23 cellular contexts compared by ENCODE assay signal in the genomic region with DNA sequence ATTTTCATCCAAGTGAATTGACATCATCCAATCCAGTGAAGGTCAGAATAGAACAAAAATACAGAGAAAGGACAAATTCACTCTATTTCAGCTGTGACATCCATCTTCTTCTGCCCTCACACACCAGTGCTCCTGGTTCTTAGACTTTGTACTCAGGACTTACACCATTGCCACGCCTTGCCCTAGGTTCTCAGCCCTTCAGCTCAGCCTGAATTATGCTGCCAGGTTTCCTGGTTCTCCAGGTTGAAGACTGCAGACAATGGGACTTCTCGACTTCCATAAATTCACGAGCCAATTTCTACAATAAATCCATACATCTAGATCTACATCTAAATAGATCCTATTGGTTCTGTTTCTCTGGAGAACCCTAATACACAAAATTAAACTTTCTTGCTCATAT.
"Had no signal": no experiment of that assay in that cellular context is flagged by ENCODE, and none has a peak within 500 bp of the region (broad histone marks: within the 10 kb centered on the region; RNA-seq: fewer than 3 reads in every experiment).

No MANE protein-coding gene starts in this region.

- ATAC-seq: activated CD8-positive, alpha-beta T cell treated with anti-CD3 and anti-CD28 coated beads, Interleukin-2, amount 10 ng/mL, durations not matched to agents 7 days and 5 days; activated naive CD8-positive, alpha-beta T cell treated with anti-CD3 and anti-CD28 coated beads, Interleukin-2, amount 50 U/mL, for 24 hours; activated T-cell treated with anti-CD3 and anti-CD28 coated beads, Interleukin-2, amount 50 U/mL, for 4 hours; Panc1 had no signal

- H3K36me3 ChIP-seq: SJCRH30 had no signal

- H3K4me3 ChIP-seq: SJCRH30, SK-N-MC had no signal

- H3K4me1 ChIP-seq: SJCRH30 had no signal

- H3K27ac ChIP-seq: SJCRH30, SK-N-MC had no signal

- DNase-seq: activated CD4-positive, alpha-beta T cell treated with anti-CD3 and anti-CD28 coated beads, Interleukin-2, amount 10 ng/mL, durations not matched to agents 7 days and 5 days; activated CD4-positive, alpha-beta T cell treated with anti-CD3 and anti-CD28 coated beads, Interleukin-2, amount 50 U/mL, for 48 hours; activated CD8-positive, alpha-beta T cell treated with anti-CD3 and anti-CD28 coated beads, Interleukin-2, amount 10 ng/mL, durations not matched to agents 7 days and 5 days; activated naive CD4-positive, alpha-beta T cell treated with anti-CD3 and anti-CD28 coated beads, Interleukin-2, amount 10 ng/mL, durations not matched to agents 7 days and 5 days; activated naive CD8-positive, alpha-beta T cell treated with anti-CD3 and anti-CD28 coated beads, Interleukin-2, amount 50 U/mL, for 24 hours; activated T-cell treated with anti-CD3 and anti-CD28 coated beads for 4 hours; activated T-cell treated with anti-CD3 and anti-CD28 coated beads, Interleukin-2, amount 50 U/mL, for 4 hours; anterior cingulate cortex; caudate nucleus; cerebellar nuclear complex; Kasumi-1; MM.1S; MV-4-11; NCI-H1092; NCI-H1436 treated with DMSO at 0.1 percent for 48 hours; NCI-H1694 treated with DMSO at 0.1 percent for 48 hours; NCI-H2029; NCI-H345; NCI-H524 treated with DMSO at 0.1 percent for 48 hours; SHP77; SJCRH30 had no signal

- H3K9me3 ChIP-seq: SJCRH30 had no signal
